ENCODE assay signal across 12 cellular contexts in the genomic region with DNA sequence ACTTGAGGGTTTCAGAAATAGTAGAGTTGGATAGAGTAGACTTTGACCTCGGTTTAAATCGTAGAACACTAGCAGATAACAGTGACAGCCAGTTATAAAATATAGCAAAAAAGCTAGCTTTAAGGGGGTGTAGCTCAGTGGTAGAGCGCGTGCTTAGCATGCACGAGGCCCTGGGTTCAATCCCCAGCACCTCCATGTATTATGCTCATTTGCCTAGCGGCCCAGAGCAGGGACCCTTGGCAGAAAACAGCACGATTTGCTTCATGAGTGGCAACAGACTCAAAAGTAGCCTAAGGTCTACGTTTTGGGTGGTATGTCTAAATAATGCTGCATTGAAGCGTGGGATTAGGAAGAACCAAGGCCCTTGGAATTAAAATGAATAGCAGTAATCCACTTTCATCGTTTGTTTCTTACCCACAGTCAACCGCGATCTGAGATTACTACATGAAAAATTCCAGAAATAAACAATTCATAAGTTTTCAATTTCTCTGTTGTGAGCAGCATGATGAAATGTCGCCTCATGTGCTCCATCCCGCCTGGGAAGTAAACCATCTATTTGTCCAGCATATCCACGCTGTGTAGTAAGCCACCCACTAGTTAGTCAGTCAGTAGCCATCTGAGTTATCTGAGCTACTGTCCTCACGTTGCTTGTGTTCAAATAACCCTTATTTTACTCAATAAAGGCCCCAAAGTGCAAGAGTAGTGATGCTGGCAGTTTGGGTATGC.
DNase-seq lines count a peak whose midpoint lies in the region; ATAC-seq and TF ChIP-seq lines count a peak whose summit lies in the region.
"Had no signal": no experiment of that assay in that cellular context is flagged by ENCODE, and none has a peak within 500 bp of the region (broad histone marks: within the 10 kb centered on the region; RNA-seq: fewer than 3 reads in every experiment).

No MANE protein-coding gene starts in this region.

- H3K4me2 ChIP-seq in OCI-LY7 (ENCODE audit: low read length) = no peak overlapping the region
- no peak overlapping the region for H3K4me2 ChIP-seq in fibroblast of lung (ENCODE audit: extremely low read depth, insufficient read depth, low read length)

- H2AFZ ChIP-seq in OCI-LY7 (ENCODE audit: low read length) = no peak overlapping the region
- no peak overlapping the region for H2AFZ ChIP-seq in fibroblast of lung (ENCODE audit: low read length)

- no peaks in the 10 kb centered on the region for H3K4me1 Mint-ChIP-seq in type B pancreatic cell (ENCODE audit: unreplicated experiment)

- H3K36me3 Mint-ChIP-seq in type B pancreatic cell = no peaks in the 10 kb centered on the region

- H3K27me3 ChIP-seq in fibroblast of lung (ENCODE audit: control insufficient read depth, insufficient read depth, low read length) = no peaks in the 10 kb centered on the region
- peaks cover 46% of the 10 kb centered on the region for H3K27me3 ChIP-seq in upper lobe of right lung

- 0 out of 2 replicates have a peak, but pooled peaks cover 11% of the 10 kb centered on the region for H3K9me3 ChIP-seq in OCI-LY7 (ENCODE audit: low read length)
- no peaks in the 10 kb centered on the region for H3K9me3 ChIP-seq in fibroblast of lung (ENCODE audit: control insufficient read depth, insufficient read depth, low read depth, low read length)
- no peaks in the 10 kb centered on the region for H3K9me3 ChIP-seq in upper lobe of right lung
- H3K9me3 ChIP-seq: neutrophil had no signal

- no peak overlapping the region for H3K27ac Mint-ChIP-seq in type B pancreatic cell

- TF ChIP-seq CTCF in OCI-LY7 (conservative IDR thresholded peaks at IDR 0.05; ENCODE audit: low read length) = no peak
- TF ChIP-seq CTCF in fibroblast of lung (conservative IDR thresholded peaks at IDR 0.05 in 1 of 2, IDR thresholded peaks at IDR 0.05 in 1 of 2; ENCODE audit: low read depth in 1 of 2, low read length in 2 of 2) = no peak
- no peak for TF ChIP-seq CTCF in type B pancreatic cell (conservative IDR thresholded peaks at IDR 0.05)
- TF ChIP-seq CTCF in upper lobe of right lung (IDR thresholded peaks at IDR 0.05) = no peak

- CTCF ChIA-PET in OCI-LY7 (lab: Charles Lee; ENCODE audit: unreplicated experiment) = no interaction called here

- H3K79me2 ChIP-seq in OCI-LY7 (ENCODE audit: insufficient read depth, low read depth, low read length) (no peaks in the 10 kb centered on the region), fibroblast of lung (ENCODE audit: control insufficient read depth, insufficient read depth, low read length) (no peaks in the 10 kb centered on the region)

- POLR2A ChIA-PET in OCI-LY7 (lab: Charles Lee) = interaction anchor here (0.5 to 0.6 kb wide), 2 partner anchors 177 to 284 kb away, joined by 4 to 5 read pairs; no protein-coding TSS in a partner anchor

- H3K27me3 Mint-ChIP-seq in type B pancreatic cell = peaks cover 71% of the 10 kb centered on the region

- ATAC-seq in upper lobe of right lung (no peak), GM19455 (IDR thresholded peaks at IDR 0.05; ENCODE audit: unreplicated experiment) (no peak)

- H3K4me3 Mint-ChIP-seq in type B pancreatic cell = peak overlapping the region; percentile 91

- H3K4me1 ChIP-seq in OCI-LY7 (ENCODE audit: insufficient read depth, low read length, poor library complexity, severe bottlenecking) (no peaks in the 10 kb centered on the region), fibroblast of lung (ENCODE audit: control insufficient read depth, extremely low read depth, insufficient read depth, low read length) (no peaks in the 10 kb centered on the region), upper lobe of right lung (no peaks in the 10 kb centered on the region)

- H4K20me1 ChIP-seq in OCI-LY7 (ENCODE audit: insufficient read depth, low read length) (no peaks in the 10 kb centered on the region), fibroblast of lung (ENCODE audit: control insufficient read depth, extremely low read depth, insufficient read depth, low read length) (no peaks in the 10 kb centered on the region)

- H3K9me3 Mint-ChIP-seq in type B pancreatic cell = peaks cover 11% of the 10 kb centered on the region

- H3K9ac ChIP-seq in fibroblast of lung (ENCODE audit: insufficient read depth, low read length) = no peak overlapping the region

- DNase-seq in stimulated activated CD4-positive, alpha-beta T cell treated with anti-CD3 and anti-CD28 coated beads, Interleukin-15, amount 100 ng/mL, for 24 hours = peak; percentile 51
- no peak for DNase-seq in stimulated activated CD4-positive, alpha-beta T cell treated with anti-CD3 and anti-CD28 coated beads, Interleukin-4, amount 100 ng/mL, for 1 hour
- peak; percentile 5 for DNase-seq in OCI-LY7 (ENCODE audit: low spot score)
- DNase-seq in fibroblast of lung (ENCODE audit: low read depth in 2 of 2) = peak; percentile 15 to 67
- no peak for DNase-seq in type B pancreatic cell (ENCODE audit: extremely low spot score, unreplicated experiment)
- DNase-seq in upper lobe of right lung = no peak
- no peak for DNase-seq in Kasumi-1 (lab: John Stamatoyannopoulos, UW)
- DNase-seq: activated CD4-positive, alpha-beta T cell treated with anti-CD3 and anti-CD28 coated beads for 1 hour; effector CD8-positive, alpha-beta T cell; NCI-H1048 had no signal

- intact Hi-C loops in OCI-LY7 (cut with micrococcal nuclease; ENCODE audit: unreplicated experiment) (no loop called here), upper lobe of right lung (cut with DNase I) (no loop called here)

- no peaks in the 10 kb centered on the region for H3K9me2 ChIP-seq in OCI-LY7 (ENCODE audit: insufficient read depth, low read length)

- H3K36me3 ChIP-seq in OCI-LY7 (ENCODE audit: insufficient read depth, low read length) (no peaks in the 10 kb centered on the region), fibroblast of lung (ENCODE audit: control insufficient read depth, insufficient read depth, low read length) (no peaks in the 10 kb centered on the region), upper lobe of right lung (no peaks in the 10 kb centered on the region)
- H3K36me3 ChIP-seq: neutrophil had no signal

- H3K4me3 ChIP-seq in OCI-LY7 (ENCODE audit: low read depth, low read length, poor library complexity, severe bottlenecking) (no peak overlapping the region), fibroblast of lung (replicated peaks in 1 of 4; ENCODE audit: control extremely low read depth in 1 of 4, insufficient read depth in 1 of 4, low read depth in 3 of 4, low read length in 4 of 4) (no peak overlapping the region), upper lobe of right lung (no peak overlapping the region)

- BruUV-seq in OCI-LY7 (replicated peaks; lab: Mats Ljungman, UMichigan) = no TSS peak

- H3K27ac ChIP-seq in OCI-LY7 (ENCODE audit: low read depth, low read length, poor library complexity, severe bottlenecking) (no peak overlapping the region), fibroblast of lung (ENCODE audit: insufficient read depth, low read length) (no peak overlapping the region), upper lobe of right lung (no peak overlapping the region)
- H3K27ac ChIP-seq: neutrophil had no signal

Comparison
In these comparisons a context has a peak if more than half of its experiments do, and no peak if none do; other contexts are left out.
1. DNase-seq: peak in stimulated activated CD4-positive, alpha-beta T cell treated with anti-CD3 and anti-CD28 coated beads, Interleukin-15, amount 100 ng/mL, for 24 hours (single experiment), OCI-LY7 (single experiment) and fibroblast of lung (2 of 2); none in stimulated activated CD4-positive, alpha-beta T cell treated with anti-CD3 and anti-CD28 coated beads, Interleukin-4, amount 100 ng/mL, for 1 hour (single experiment), type B pancreatic cell (single experiment), upper lobe of right lung (single experiment) and Kasumi-1 (0 of 2).